1 cellular context compared by ENCODE assay signal in the genomic region with DNA sequence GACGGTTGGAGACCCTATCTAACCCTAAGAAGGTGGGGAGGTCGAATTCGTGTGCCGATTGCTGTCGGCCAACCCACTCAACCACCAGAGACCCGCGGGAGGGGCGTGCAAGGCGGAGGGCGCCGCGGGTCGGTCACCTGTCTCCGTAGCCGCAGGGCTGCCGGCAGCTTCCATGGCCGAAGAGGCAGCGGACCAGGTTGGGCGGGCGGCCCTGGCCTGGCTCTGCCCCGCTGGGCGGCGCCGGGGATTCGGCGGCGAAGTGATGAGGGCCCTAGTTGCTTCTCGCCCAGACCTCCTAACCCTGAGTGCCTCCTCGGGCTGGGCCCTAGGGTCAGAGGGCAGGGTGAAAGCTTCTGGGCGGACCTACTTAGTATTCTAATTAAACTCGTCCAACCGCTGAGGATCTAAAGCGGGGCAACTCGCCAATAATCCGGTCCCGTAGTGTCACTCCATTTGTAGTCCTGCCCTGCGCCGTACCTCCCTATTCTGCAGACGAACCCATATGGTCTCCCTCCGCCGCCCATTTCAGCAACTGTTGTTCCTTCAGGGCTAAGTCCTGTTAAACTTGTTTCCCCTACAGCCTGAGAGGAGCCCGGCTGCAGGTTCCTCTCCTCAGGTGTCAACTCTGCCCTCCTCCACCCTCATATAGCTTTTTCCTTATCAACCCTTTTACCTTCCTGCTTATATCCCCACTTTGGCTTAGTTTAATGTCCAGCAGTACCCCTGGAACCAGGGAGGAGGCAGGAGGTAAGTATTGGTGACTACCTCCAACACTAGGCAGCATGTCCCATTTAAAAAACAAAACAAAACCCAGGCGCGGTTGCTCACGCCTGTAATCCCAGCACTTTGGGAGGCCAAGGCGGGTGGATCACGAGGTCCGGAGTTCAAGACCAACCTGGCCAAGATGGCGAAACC.
TF ChIP-seq lines count a peak whose summit lies in the region.

TSS of gene PYM1 (minus strand) at position 307 of the 915 bp plus-strand sequence. CDS start at position 174, 133 bp downstream.

TF ChIP-seq in HEK293, 187 proteins besides CTCF, POLR2A, EP300 and RAD21 (continued from another document and continues in another):
- TF ChIP-seq, protein P1, sequence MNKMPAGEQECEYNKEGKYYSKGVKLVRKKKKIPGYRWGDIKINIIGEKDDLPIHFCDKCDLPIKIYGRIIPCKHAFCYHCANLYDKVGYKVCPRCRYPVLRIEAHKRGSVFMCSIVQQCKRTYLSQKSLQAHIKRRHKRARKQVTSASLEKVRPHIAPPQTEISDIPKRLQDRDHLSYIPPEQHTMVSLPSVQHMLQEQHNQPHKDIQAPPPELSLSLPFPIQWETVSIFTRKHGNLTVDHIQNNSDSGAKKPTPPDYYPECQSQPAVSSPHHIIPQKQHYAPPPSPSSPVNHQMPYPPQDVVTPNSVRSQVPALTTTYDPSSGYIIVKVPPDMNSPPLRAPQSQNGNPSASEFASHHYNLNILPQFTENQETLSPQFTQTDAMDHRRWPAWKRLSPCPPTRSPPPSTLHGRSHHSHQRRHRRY (tag by site-specific recombination; IDR thresholded peaks at IDR 0.05) = no peak
- TF ChIP-seq ZNF341 (tag by site-specific recombination; IDR thresholded peaks at IDR 0.05; ENCODE audit: low read depth) (peak; percentile 13; the same call in 1 of the 2 replicates), ZNF701 (tag by site-specific recombination; IDR thresholded peaks at IDR 0.05) (no peak), ZNF10 (tag by site-specific recombination; IDR thresholded peaks at IDR 0.05) (no peak), ZNF707 (tag by site-specific recombination; IDR thresholded peaks at IDR 0.05) (no peak), PBX3 (CRISPR knock-in tag; IDR thresholded peaks at IDR 0.05) (peak; percentile 38; the same call in 1 of the 2 replicates), ZNF433 (tag by site-specific recombination; IDR thresholded peaks at IDR 0.05; ENCODE audit: low read depth) (no peak), ZNF473 (tag by site-specific recombination; IDR thresholded peaks at IDR 0.05) (no peak), HOXC10 (CRISPR knock-in tag; IDR thresholded peaks at IDR 0.05) (no peak), ZNF580 (tag by site-specific recombination; IDR thresholded peaks at IDR 0.05) (no peak), KLF9 (tag by site-specific recombination; IDR thresholded peaks at IDR 0.05; ENCODE audit: low read depth) (0 out of 2 replicates have a peak, but pooled peaks have one; percentile 42), ZNF18 (tag by site-specific recombination; IDR thresholded peaks at IDR 0.05) (no peak), MYNN (tag by site-specific recombination; IDR thresholded peaks at IDR 0.05; ENCODE audit: borderline replicate concordance) (0 out of 2 replicates have a peak, but pooled peaks have one; percentile 17), HOXA7 (CRISPR knock-in tag; IDR thresholded peaks at IDR 0.05; ENCODE audit: borderline replicate concordance) (no peak), ZNF133 (tag by site-specific recombination; IDR thresholded peaks at IDR 0.05) (no peak), ZNF423 (tag by site-specific recombination; IDR thresholded peaks at IDR 0.05) (no peak), ZNF518A (tag by site-specific recombination; conservative IDR thresholded peaks at IDR 0.05; ENCODE audit: low read depth) (no peak), ZNF248 (tag by site-specific recombination; IDR thresholded peaks at IDR 0.05) (no peak), PRDM10 (tag by site-specific recombination; IDR thresholded peaks at IDR 0.05) (peak; percentile 80), ZNF266 (tag by site-specific recombination; IDR thresholded peaks at IDR 0.05; ENCODE audit: low read depth) (no peak), ZNF214 (tag by site-specific recombination; IDR thresholded peaks at IDR 0.05; ENCODE audit: borderline replicate concordance) (no peak), ZNF747 (tag by site-specific recombination; IDR thresholded peaks at IDR 0.05) (no peak), ZNF677 (tag by site-specific recombination; IDR thresholded peaks at IDR 0.05) (no peak), ZEB2 (tag by site-specific recombination; IDR thresholded peaks at IDR 0.05) (no peak; the same call in 1 of the 2 replicates), ZNF654 (tag by site-specific recombination; IDR thresholded peaks at IDR 0.05; ENCODE audit: low read depth) (no peak), ZNF549 (tag by site-specific recombination; IDR thresholded peaks at IDR 0.05) (no peak), ZNF155 (tag by site-specific recombination; IDR thresholded peaks at IDR 0.05) (no peak), ZBTB49 (tag by site-specific recombination; IDR thresholded peaks at IDR 0.05; ENCODE audit: low read depth) (no peak), ZSCAN16 (tag by site-specific recombination; IDR thresholded peaks at IDR 0.05) (0 out of 2 replicates have a peak, but pooled peaks have one; percentile 12)
- TF ChIP-seq, protein P2, sequence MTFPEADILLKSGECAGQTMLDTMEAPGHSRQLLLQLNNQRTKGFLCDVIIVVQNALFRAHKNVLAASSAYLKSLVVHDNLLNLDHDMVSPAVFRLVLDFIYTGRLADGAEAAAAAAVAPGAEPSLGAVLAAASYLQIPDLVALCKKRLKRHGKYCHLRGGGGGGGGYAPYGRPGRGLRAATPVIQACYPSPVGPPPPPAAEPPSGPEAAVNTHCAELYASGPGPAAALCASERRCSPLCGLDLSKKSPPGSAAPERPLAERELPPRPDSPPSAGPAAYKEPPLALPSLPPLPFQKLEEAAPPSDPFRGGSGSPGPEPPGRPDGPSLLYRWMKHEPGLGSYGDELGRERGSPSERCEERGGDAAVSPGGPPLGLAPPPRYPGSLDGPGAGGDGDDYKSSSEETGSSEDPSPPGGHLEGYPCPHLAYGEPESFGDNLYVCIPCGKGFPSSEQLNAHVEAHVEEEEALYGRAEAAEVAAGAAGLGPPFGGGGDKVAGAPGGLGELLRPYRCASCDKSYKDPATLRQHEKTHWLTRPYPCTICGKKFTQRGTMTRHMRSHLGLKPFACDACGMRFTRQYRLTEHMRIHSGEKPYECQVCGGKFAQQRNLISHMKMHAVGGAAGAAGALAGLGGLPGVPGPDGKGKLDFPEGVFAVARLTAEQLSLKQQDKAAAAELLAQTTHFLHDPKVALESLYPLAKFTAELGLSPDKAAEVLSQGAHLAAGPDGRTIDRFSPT (tag by site-specific recombination; IDR thresholded peaks at IDR 0.05) = no peak
- TF ChIP-seq, protein P3, sequence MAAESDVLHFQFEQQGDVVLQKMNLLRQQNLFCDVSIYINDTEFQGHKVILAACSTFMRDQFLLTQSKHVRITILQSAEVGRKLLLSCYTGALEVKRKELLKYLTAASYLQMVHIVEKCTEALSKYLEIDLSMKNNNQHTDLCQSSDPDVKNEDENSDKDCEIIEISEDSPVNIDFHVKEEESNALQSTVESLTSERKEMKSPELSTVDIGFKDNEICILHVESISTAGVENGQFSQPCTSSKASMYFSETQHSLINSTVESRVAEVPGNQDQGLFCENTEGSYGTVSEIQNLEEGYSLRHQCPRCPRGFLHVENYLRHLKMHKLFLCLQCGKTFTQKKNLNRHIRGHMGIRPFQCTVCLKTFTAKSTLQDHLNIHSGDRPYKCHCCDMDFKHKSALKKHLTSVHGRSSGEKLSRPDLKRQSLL (tag by site-specific recombination; IDR thresholded peaks at IDR 0.05) = no peak
